In genomic region chr13:99287544-99287943, GRCh38 we compare ENCODE assay signal across 14 cellular contexts. TPM values are rescaled to one million over a fixed set of nuclear protein-coding genes. Genes with fewer than 3 reads are reported as not detected.
DNase-seq lines count a peak whose midpoint lies in the region; ATAC-seq lines count a peak whose summit lies in the region.
"Had no signal": no experiment of that assay in that cellular context is flagged by ENCODE, and none has a peak within 500 bp of the region (broad histone marks: within the 10 kb centered on the region; RNA-seq: fewer than 3 reads in every experiment).

No MANE protein-coding gene starts in this region.

- POLR2A ChIA-PET in activated CD4-positive, alpha-beta memory T cell treated with anti-CD3 and anti-CD28 coated beads, Interleukin-2, amount 10 ng/mL, durations not matched to agents 7 days and 5 days (lab: Charles Lee) = interaction anchor here (1.0 to 21.6 kb wide), 4 partner anchors 7 to 27 kb away, joined by 3 to 393 read pairs (median 6); partner anchors contain the start of gene GPR183

- H3K4me3 Mint-ChIP-seq in activated CD4-positive, alpha-beta T cell treated with anti-CD3 and anti-CD28 coated beads, Interleukin-2, amount 10 ng/mL, durations not matched to agents 24 days and 14 days = peak overlapping the region; percentile 55
- no peak overlapping the region for H3K4me3 Mint-ChIP-seq in activated CD4-positive, alpha-beta memory T cell treated with anti-CD3 and anti-CD28 coated beads, Interleukin-2, amount 10 ng/mL, durations not matched to agents 7 days and 5 days
- H3K4me3 Mint-ChIP-seq: type B pancreatic cell had no signal

- peak; percentile 2 for ATAC-seq in GM21529 (IDR thresholded peaks at IDR 0.05; ENCODE audit: unreplicated experiment)
- ATAC-seq in sciatic nerve = peak; percentile 30
- ATAC-seq in GM21619 (IDR thresholded peaks at IDR 0.05; ENCODE audit: unreplicated experiment) = no peak

- CTCF ChIA-PET in activated CD4-positive, alpha-beta memory T cell treated with anti-CD3 and anti-CD28 coated beads, Interleukin-2, amount 10 ng/mL, durations not matched to agents 7 days and 5 days (lab: Charles Lee) = interaction anchor here (0.7 to 3.1 kb wide), 7 partner anchors 17 to 714 kb away, joined by 3 to 17 read pairs (median 6); no protein-coding TSS in a partner anchor

- peak overlapping the region; percentile 86 for H3K27ac Mint-ChIP-seq in activated CD4-positive, alpha-beta T cell treated with anti-CD3 and anti-CD28 coated beads, Interleukin-2, amount 10 ng/mL, durations not matched to agents 24 days and 14 days
- peak overlapping the region; percentile 84 for H3K27ac Mint-ChIP-seq in activated CD4-positive, alpha-beta memory T cell treated with anti-CD3 and anti-CD28 coated beads, Interleukin-2, amount 10 ng/mL, durations not matched to agents 7 days and 5 days
- H3K27ac Mint-ChIP-seq: type B pancreatic cell had no signal

- intact Hi-C loops in activated CD4-positive, alpha-beta T cell treated with anti-CD3 and anti-CD28 coated beads, Interleukin-2, amount 10 ng/mL, durations not matched to agents 24 days and 14 days (cut with micrococcal nuclease) = no loop called here
- intact Hi-C loops in sciatic nerve (cut with DNase I) = no loop called here

- no peaks in the 10 kb centered on the region for H3K9me3 Mint-ChIP-seq in activated CD4-positive, alpha-beta T cell treated with anti-CD3 and anti-CD28 coated beads, Interleukin-2, amount 10 ng/mL, durations not matched to agents 24 days and 14 days
- no peaks in the 10 kb centered on the region for H3K9me3 Mint-ChIP-seq in activated CD4-positive, alpha-beta memory T cell treated with anti-CD3 and anti-CD28 coated beads, Interleukin-2, amount 10 ng/mL, durations not matched to agents 7 days and 5 days
- H3K9me3 Mint-ChIP-seq: type B pancreatic cell had no signal

- H3K4me1 Mint-ChIP-seq in activated CD4-positive, alpha-beta T cell treated with anti-CD3 and anti-CD28 coated beads, Interleukin-2, amount 10 ng/mL, durations not matched to agents 24 days and 14 days = peaks cover 60% of the 10 kb centered on the region
- peaks cover 74% of the 10 kb centered on the region for H3K4me1 Mint-ChIP-seq in activated CD4-positive, alpha-beta memory T cell treated with anti-CD3 and anti-CD28 coated beads, Interleukin-2, amount 10 ng/mL, durations not matched to agents 7 days and 5 days

- no peaks in the 10 kb centered on the region for H3K27me3 Mint-ChIP-seq in activated CD4-positive, alpha-beta T cell treated with anti-CD3 and anti-CD28 coated beads, Interleukin-2, amount 10 ng/mL, durations not matched to agents 24 days and 14 days
- no peaks in the 10 kb centered on the region for H3K27me3 Mint-ChIP-seq in activated CD4-positive, alpha-beta memory T cell treated with anti-CD3 and anti-CD28 coated beads, Interleukin-2, amount 10 ng/mL, durations not matched to agents 7 days and 5 days
- H3K27me3 Mint-ChIP-seq: type B pancreatic cell had no signal

- no peak for DNase-seq in activated CD4-positive, alpha-beta T cell treated with anti-CD3 and anti-CD28 coated beads, Interleukin-2, amount 10 ng/mL, durations not matched to agents 24 days and 14 days
- no peak for DNase-seq in activated CD4-positive, alpha-beta T cell treated with anti-CD3 and anti-CD28 coated beads for 1 hour
- DNase-seq in activated CD4-positive, alpha-beta memory T cell treated with anti-CD3 and anti-CD28 coated beads, Interleukin-2, amount 10 ng/mL, durations not matched to agents 7 days and 5 days = no peak
- DNase-seq in sciatic nerve (ENCODE audit: low spot score) (no peak), C1 segment of cervical spinal cord (lab: John Stamatoyannopoulos, UW) (no peak), H4 (ENCODE audit: low spot score) (no peak)
- DNase-seq: activated gamma-delta T cell, mucosa of descending colon, NCI-H1105 treated with DMSO at 0.1 percent for 48 hours, NCI-H524 had no signal

- H3K36me3 Mint-ChIP-seq in activated CD4-positive, alpha-beta T cell treated with anti-CD3 and anti-CD28 coated beads, Interleukin-2, amount 10 ng/mL, durations not matched to agents 24 days and 14 days (ENCODE audit: low read depth) = peaks cover 38% of the 10 kb centered on the region
- peaks cover 46% of the 10 kb centered on the region for H3K36me3 Mint-ChIP-seq in activated CD4-positive, alpha-beta memory T cell treated with anti-CD3 and anti-CD28 coated beads, Interleukin-2, amount 10 ng/mL, durations not matched to agents 7 days and 5 days (ENCODE audit: low read depth)

RNA-seq across cellular contexts. Expression of gene GPR183, which starts 19.7 kb away (rescaled TPM):
- total RNA-seq in activated CD4-positive, alpha-beta T cell treated with anti-CD3 and anti-CD28 coated beads, Interleukin-2, amount 10 ng/mL, durations not matched to agents 24 days and 14 days = 36.8 and 37.1 TPM in 2 replicates
- 10 to 100 TPM; 43.7 to 46.2 TPM for total RNA-seq in activated CD4-positive, alpha-beta memory T cell treated with anti-CD3 and anti-CD28 coated beads, Interleukin-2, amount 10 ng/mL, durations not matched to agents 7 days and 5 days
- total RNA-seq in sciatic nerve = 19.5 TPM
- 0.14 and 0.17 TPM in 2 replicates for total RNA-seq in H4 (2014; rRNA removed; shearing (Covaris generic))

RNA-seq across cellular contexts. Expression of gene GPR18, which starts 29.4 kb away (rescaled TPM):
- 5.9 and 6.3 TPM in 2 replicates for total RNA-seq in activated CD4-positive, alpha-beta T cell treated with anti-CD3 and anti-CD28 coated beads, Interleukin-2, amount 10 ng/mL, durations not matched to agents 24 days and 14 days
- total RNA-seq in activated CD4-positive, alpha-beta memory T cell treated with anti-CD3 and anti-CD28 coated beads, Interleukin-2, amount 10 ng/mL, durations not matched to agents 7 days and 5 days = 10 to 100 TPM; 10.3 to 10.4 TPM
- not detected for total RNA-seq in sciatic nerve
- not detected in 2 replicates for total RNA-seq in H4 (2014; rRNA removed; shearing (Covaris generic))
- total RNA-seq: fibroblast of villous mesenchyme had no signal

Comparison
In these comparisons a context has a peak if more than half of its experiments do, and no peak if none do; other contexts are left out.
1. RNA of gene GPR183, which starts 19.7 kb away (total RNA-seq): 43.7 to 46.2 TPM in activated CD4-positive, alpha-beta memory T cell treated with anti-CD3 and anti-CD28 coated beads, Interleukin-2, amount 10 ng/mL, durations not matched to agents 7 days and 5 days, 36.8 to 37.1 TPM in activated CD4-positive, alpha-beta T cell treated with anti-CD3 and anti-CD28 coated beads, Interleukin-2, amount 10 ng/mL, durations not matched to agents 24 days and 14 days and 19.5 TPM in sciatic nerve (single experiment); 0.14 to 0.17 TPM in H4; every median in the first group is over 10 times any median in the second.